In the genomic region with DNA sequence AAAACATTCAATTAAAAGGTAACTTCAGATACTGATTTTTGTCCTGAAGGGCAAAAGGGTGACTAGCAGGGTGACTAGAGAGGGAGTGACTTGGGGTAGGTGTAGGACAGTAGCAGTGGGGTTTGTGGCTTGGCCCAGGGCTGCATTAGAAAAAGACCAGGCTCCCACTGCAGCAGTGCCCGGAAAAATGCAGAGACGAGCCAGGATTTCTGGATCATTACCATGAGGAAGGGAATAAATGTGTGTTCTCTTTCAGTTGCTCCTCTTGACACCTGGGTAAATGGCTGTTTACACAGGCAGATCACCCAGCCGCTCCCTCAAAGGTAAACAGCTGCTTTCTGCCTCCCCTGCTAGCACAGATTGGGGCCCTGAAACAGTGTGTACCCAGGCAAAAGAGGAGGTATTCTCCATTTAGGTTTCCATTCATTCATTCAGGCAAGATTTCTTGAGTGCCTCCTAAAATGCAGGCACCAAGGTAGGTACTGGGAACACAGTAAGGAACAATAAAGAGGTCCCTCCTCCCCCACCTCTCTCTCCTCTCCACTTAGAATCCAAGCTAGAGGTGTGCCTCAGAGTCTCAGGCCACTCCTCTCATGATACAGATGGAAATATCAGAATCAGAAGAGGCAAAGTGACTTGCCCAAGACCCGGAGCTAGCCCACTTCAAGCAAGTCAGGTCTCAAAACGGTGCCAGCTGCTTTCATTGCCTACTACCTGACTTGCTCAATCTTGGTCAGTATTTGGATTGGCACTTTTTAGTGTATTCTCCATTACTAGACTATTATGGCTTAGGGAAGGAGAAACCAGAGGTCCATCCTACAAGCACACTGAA, we compare ENCODE assay signal across 1 cellular context.
A peak's percentile ranks its signal among the peaks of the same experiment; 100 is the strongest.
TF ChIP-seq lines count a peak whose summit lies in the region.

No MANE protein-coding gene starts in this region.

TF ChIP-seq in HepG2, 621 proteins besides CTCF, POLR2A, EP300 and RAD21 (continued from another document and continues in another):
- TF ChIP-seq, protein P1, sequence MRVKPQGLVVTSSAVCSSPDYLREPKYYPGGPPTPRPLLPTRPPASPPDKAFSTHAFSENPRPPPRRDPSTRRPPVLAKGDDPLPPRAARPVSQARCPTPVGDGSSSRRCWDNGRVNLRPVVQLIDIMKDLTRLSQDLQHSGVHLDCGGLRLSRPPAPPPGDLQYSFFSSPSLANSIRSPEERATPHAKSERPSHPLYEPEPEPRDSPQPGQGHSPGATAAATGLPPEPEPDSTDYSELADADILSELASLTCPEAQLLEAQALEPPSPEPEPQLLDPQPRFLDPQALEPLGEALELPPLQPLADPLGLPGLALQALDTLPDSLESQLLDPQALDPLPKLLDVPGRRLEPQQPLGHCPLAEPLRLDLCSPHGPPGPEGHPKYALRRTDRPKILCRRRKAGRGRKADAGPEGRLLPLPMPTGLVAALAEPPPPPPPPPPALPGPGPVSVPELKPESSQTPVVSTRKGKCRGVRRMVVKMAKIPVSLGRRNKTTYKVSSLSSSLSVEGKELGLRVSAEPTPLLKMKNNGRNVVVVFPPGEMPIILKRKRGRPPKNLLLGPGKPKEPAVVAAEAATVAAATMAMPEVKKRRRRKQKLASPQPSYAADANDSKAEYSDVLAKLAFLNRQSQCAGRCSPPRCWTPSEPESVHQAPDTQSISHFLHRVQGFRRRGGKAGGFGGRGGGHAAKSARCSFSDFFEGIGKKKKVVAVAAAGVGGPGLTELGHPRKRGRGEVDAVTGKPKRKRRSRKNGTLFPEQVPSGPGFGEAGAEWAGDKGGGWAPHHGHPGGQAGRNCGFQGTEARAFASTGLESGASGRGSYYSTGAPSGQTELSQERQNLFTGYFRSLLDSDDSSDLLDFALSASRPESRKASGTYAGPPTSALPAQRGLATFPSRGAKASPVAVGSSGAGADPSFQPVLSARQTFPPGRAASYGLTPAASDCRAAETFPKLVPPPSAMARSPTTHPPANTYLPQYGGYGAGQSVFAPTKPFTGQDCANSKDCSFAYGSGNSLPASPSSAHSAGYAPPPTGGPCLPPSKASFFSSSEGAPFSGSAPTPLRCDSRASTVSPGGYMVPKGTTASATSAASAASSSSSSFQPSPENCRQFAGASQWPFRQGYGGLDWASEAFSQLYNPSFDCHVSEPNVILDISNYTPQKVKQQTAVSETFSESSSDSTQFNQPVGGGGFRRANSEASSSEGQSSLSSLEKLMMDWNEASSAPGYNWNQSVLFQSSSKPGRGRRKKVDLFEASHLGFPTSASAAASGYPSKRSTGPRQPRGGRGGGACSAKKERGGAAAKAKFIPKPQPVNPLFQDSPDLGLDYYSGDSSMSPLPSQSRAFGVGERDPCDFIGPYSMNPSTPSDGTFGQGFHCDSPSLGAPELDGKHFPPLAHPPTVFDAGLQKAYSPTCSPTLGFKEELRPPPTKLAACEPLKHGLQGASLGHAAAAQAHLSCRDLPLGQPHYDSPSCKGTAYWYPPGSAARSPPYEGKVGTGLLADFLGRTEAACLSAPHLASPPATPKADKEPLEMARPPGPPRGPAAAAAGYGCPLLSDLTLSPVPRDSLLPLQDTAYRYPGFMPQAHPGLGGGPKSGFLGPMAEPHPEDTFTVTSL (CRISPR knock-in tag; IDR thresholded peaks at IDR 0.05; ENCODE audit: borderline replicate concordance): peak; percentile 74; the same call in 1 of the 2 replicates
- TF ChIP-seq MAF1 (CRISPR knock-in tag; IDR thresholded peaks at IDR 0.05; ENCODE audit: borderline replicate concordance) (no peak), REPIN1 (CRISPR knock-in tag; IDR thresholded peaks at IDR 0.05; ENCODE audit: borderline replicate concordance, low read depth) (peak; percentile 41; the same call in 1 of the 2 replicates), TCF7L2 (IDR thresholded peaks at IDR 0.05; ENCODE audit: low read depth, low read length) (no peak), ZNF572 (CRISPR knock-in tag; IDR thresholded peaks at IDR 0.05) (peak; percentile 76; the same call in 1 of the 2 replicates), ARNTL (CRISPR knock-in tag; IDR thresholded peaks at IDR 0.05) (0 out of 2 replicates have a peak, but pooled peaks have one; percentile 33), ZMAT3 (CRISPR knock-in tag; conservative IDR thresholded peaks at IDR 0.05) (0 out of 2 replicates have a peak, but pooled peaks have one; percentile 61), ZNF557 (CRISPR knock-in tag; IDR thresholded peaks at IDR 0.05) (0 out of 2 replicates have a peak, but pooled peaks have one; percentile 42), HDAC2 (CRISPR knock-in tag; IDR thresholded peaks at IDR 0.05) (peak; percentile 73), ATRX (CRISPR knock-in tag; IDR thresholded peaks at IDR 0.05; ENCODE audit: borderline replicate concordance) (no peak), REL (CRISPR knock-in tag; conservative IDR thresholded peaks at IDR 0.05) (no peak), HNRNPL (IDR thresholded peaks at IDR 0.05; ENCODE audit: low read depth, low read length) (no peak), SALL2 (CRISPR knock-in tag; IDR thresholded peaks at IDR 0.05) (no peak), RXRB (CRISPR knock-in tag; IDR thresholded peaks at IDR 0.05; ENCODE audit: borderline replicate concordance) (peak; percentile 65), ZNF44 (CRISPR knock-in tag; IDR thresholded peaks at IDR 0.05) (no peak), MAZ (IDR thresholded peaks at IDR 0.05; ENCODE audit: borderline replicate concordance, low read depth, low read length) (no peak), MAZ (CRISPR knock-in tag; IDR thresholded peaks at IDR 0.05; ENCODE audit: low read depth) (0 out of 2 replicates have a peak, but pooled peaks have one; percentile 44), BHLHE40 (IDR thresholded peaks at IDR 0.05; ENCODE audit: low read length) (no peak), MATR3 (CRISPR knock-in tag; IDR thresholded peaks at IDR 0.05) (no peak), ZSCAN25 (CRISPR knock-in tag; IDR thresholded peaks at IDR 0.05) (0 out of 2 replicates have a peak, but pooled peaks have one; percentile 35), STAT5B (CRISPR knock-in tag; IDR thresholded peaks at IDR 0.05) (no peak), ZEB1 (IDR thresholded peaks at IDR 0.05; ENCODE audit: insufficient replicate concordance, low read depth) (peak; percentile 93), HNRNPUL1 (IDR thresholded peaks at IDR 0.05; ENCODE audit: low read depth, low read length) (no peak), PHB2 (IDR thresholded peaks at IDR 0.05; ENCODE audit: partially characterized antibody) (no peak), PCBP1 (IDR thresholded peaks at IDR 0.05; ENCODE audit: borderline replicate concordance, low read depth, low read length) (no peak), SMYD3 (CRISPR knock-in tag; IDR thresholded peaks at IDR 0.05) (no peak), GABPA (IDR thresholded peaks at IDR 0.05; ENCODE audit: low read depth, low read length) (no peak), GABPA (CRISPR knock-in tag; IDR thresholded peaks at IDR 0.05; ENCODE audit: low read depth) (peak; percentile 29), KLF6 (CRISPR knock-in tag; IDR thresholded peaks at IDR 0.05) (no peak), FOXK2 (IDR thresholded peaks at IDR 0.05) (0 out of 2 replicates have a peak, but pooled peaks have one; percentile 18), PHF8 (CRISPR knock-in tag; IDR thresholded peaks at IDR 0.05) (peak; percentile 38; the same call in 1 of the 2 replicates), ZNF670 (CRISPR knock-in tag; IDR thresholded peaks at IDR 0.05; ENCODE audit: borderline replicate concordance) (0 out of 2 replicates have a peak, but pooled peaks have one; percentile 33), CREM (IDR thresholded peaks at IDR 0.05) (peak; percentile 56; the same call in 1 of the 2 replicates), CREM (CRISPR knock-in tag; IDR thresholded peaks at IDR 0.05) (no peak), MEF2D (CRISPR knock-in tag; IDR thresholded peaks at IDR 0.05) (0 out of 2 replicates have a peak, but pooled peaks have one; percentile 30), PLRG1 (conservative IDR thresholded peaks at IDR 0.05) (no peak)
- TF ChIP-seq, protein P2, sequence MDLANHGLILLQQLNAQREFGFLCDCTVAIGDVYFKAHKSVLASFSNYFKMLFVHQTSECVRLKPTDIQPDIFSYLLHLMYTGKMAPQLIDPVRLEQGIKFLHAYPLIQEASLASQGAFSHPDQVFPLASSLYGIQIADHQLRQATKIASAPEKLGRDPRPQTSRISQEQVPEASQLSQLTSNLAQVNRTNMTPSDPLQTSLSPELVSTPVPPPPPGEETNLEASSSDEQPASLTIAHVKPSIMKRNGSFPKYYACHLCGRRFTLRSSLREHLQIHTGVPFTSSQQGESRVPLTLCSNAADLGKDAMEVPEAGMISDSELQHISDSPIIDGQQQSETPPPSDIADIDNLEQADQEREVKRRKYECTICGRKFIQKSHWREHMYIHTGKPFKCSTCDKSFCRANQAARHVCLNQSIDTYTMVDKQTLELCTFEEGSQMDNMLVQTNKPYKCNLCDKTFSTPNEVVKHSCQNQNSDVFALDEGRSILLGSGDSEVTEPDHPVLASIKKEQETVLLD (CRISPR knock-in tag; IDR thresholded peaks at IDR 0.05; ENCODE audit: low read depth): no peak
- TF ChIP-seq, protein P3, sequence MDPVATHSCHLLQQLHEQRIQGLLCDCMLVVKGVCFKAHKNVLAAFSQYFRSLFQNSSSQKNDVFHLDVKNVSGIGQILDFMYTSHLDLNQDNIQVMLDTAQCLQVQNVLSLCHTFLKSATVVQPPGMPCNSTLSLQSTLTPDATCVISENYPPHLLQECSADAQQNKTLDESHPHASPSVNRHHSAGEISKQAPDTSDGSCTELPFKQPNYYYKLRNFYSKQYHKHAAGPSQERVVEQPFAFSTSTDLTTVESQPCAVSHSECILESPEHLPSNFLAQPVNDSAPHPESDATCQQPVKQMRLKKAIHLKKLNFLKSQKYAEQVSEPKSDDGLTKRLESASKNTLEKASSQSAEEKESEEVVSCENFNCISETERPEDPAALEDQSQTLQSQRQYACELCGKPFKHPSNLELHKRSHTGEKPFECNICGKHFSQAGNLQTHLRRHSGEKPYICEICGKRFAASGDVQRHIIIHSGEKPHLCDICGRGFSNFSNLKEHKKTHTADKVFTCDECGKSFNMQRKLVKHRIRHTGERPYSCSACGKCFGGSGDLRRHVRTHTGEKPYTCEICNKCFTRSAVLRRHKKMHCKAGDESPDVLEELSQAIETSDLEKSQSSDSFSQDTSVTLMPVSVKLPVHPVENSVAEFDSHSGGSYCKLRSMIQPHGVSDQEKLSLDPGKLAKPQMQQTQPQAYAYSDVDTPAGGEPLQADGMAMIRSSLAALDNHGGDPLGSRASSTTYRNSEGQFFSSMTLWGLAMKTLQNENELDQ (CRISPR knock-in tag; IDR thresholded peaks at IDR 0.05; ENCODE audit: borderline replicate concordance): no peak
- TF ChIP-seq, protein P4, sequence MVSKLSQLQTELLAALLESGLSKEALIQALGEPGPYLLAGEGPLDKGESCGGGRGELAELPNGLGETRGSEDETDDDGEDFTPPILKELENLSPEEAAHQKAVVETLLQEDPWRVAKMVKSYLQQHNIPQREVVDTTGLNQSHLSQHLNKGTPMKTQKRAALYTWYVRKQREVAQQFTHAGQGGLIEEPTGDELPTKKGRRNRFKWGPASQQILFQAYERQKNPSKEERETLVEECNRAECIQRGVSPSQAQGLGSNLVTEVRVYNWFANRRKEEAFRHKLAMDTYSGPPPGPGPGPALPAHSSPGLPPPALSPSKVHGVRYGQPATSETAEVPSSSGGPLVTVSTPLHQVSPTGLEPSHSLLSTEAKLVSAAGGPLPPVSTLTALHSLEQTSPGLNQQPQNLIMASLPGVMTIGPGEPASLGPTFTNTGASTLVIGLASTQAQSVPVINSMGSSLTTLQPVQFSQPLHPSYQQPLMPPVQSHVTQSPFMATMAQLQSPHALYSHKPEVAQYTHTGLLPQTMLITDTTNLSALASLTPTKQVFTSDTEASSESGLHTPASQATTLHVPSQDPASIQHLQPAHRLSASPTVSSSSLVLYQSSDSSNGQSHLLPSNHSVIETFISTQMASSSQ (IDR thresholded peaks at IDR 0.05; ENCODE audit: low read depth): peak; percentile 81
- TF ChIP-seq, protein P4 (CRISPR knock-in tag; IDR thresholded peaks at IDR 0.05; ENCODE audit: borderline replicate concordance): peak; percentile 83; the same call in 1 of the 2 replicates
- TF ChIP-seq, protein P5, sequence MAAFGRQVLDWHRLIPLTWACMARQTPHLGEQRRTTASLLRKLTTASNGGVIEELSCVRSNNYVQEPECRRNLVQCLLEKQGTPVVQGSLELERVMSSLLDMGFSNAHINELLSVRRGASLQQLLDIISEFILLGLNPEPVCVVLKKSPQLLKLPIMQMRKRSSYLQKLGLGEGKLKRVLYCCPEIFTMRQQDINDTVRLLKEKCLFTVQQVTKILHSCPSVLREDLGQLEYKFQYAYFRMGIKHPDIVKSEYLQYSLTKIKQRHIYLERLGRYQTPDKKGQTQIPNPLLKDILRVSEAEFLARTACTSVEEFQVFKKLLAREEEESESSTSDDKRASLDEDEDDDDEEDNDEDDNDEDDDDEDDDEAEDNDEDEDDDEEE (CRISPR knock-in tag; IDR thresholded peaks at IDR 0.05): no peak; the same call in 1 of the 2 replicates
- TF ChIP-seq, protein P6, sequence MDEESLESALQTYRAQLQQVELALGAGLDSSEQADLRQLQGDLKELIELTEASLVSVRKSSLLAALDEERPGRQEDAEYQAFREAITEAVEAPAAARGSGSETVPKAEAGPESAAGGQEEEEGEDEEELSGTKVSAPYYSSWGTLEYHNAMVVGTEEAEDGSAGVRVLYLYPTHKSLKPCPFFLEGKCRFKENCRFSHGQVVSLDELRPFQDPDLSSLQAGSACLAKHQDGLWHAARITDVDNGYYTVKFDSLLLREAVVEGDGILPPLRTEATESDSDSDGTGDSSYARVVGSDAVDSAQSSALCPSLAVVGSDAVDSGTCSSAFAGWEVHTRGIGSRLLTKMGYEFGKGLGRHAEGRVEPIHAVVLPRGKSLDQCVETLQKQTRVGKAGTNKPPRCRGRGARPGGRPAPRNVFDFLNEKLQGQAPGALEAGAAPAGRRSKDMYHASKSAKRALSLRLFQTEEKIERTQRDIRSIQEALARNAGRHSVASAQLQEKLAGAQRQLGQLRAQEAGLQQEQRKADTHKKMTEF (CRISPR knock-in tag; IDR thresholded peaks at IDR 0.05): peak; percentile 0; the same call in 1 of the 2 replicates
